Comparison of ENCODE assay signal across 23 cellular contexts in the genomic region with DNA sequence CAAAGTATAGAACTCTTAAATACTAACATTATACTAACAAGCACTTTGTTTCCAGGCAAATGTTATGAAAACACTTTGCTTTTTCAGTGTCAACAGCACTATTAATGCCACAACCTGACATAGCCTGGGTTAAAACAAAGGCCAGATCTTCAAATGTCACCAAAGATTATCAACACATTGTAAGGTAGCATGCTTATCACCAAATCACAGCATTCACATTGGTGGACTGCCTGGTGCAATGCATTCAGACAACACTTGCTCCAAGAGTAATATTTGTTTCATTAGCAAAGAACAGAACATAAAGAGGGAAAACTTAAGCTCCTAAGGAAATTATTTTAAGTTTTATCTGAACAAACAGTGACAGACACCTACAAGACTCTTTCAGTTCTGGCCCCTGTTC.
"Had no signal": no experiment of that assay in that cellular context is flagged by ENCODE, and none has a peak within 500 bp of the region (broad histone marks: within the 10 kb centered on the region; RNA-seq: fewer than 3 reads in every experiment).

No MANE protein-coding gene starts in this region.

- H3K27me3 Mint-ChIP-seq: memory B cell; naive thymus-derived CD4-positive, alpha-beta T cell had no signal

- H3K4me3 Mint-ChIP-seq: immature natural killer cell; memory B cell; naive thymus-derived CD4-positive, alpha-beta T cell had no signal

- H3K4me3 ChIP-seq: coronary artery, dorsolateral prefrontal cortex, esophagus muscularis mucosa, gastroesophageal sphincter, heart left ventricle, hepatocyte, left lung, lower lobe of right lung had no signal

- H3K27ac ChIP-seq: coronary artery, dorsolateral prefrontal cortex, esophagus muscularis mucosa, foreskin keratinocyte, gastroesophageal sphincter, heart left ventricle, hepatocyte, left lung, lower lobe of right lung had no signal

- H3K4me1 ChIP-seq: esophagus muscularis mucosa, foreskin keratinocyte, gastroesophageal sphincter, heart left ventricle, left lung, lower lobe of right lung had no signal

- H3K4me2 ChIP-seq: hepatocyte had no signal

- H3K79me2 ChIP-seq: hepatocyte had no signal

- H3K27ac Mint-ChIP-seq: immature natural killer cell; memory B cell; naive thymus-derived CD4-positive, alpha-beta T cell had no signal

- ATAC-seq: gastroesophageal sphincter; heart left ventricle; left cardiac atrium; left lung; left ventricle myocardium superior; lower lobe of right lung; naive thymus-derived CD4-positive, alpha-beta T cell had no signal

- DNase-seq: dermis blood vessel endothelial cell; dorsolateral prefrontal cortex; effector CD4-positive, alpha-beta T cell; effector memory CD4-positive, alpha-beta T cell; foreskin keratinocyte; heart left ventricle; hypothalamus; immature natural killer cell; islet precursor cell; left cardiac atrium; left lung; left ventricle myocardium superior; lower lobe of right lung; midbrain; naive thymus-derived CD4-positive, alpha-beta T cell had no signal

- H3K36me3 ChIP-seq: esophagus muscularis mucosa, gastroesophageal sphincter, heart left ventricle, left lung, lower lobe of right lung had no signal

- H3K27me3 ChIP-seq: dorsolateral prefrontal cortex, esophagus muscularis mucosa, foreskin keratinocyte, gastroesophageal sphincter, heart left ventricle, hepatocyte, left lung had no signal

- H3K4me1 Mint-ChIP-seq: immature natural killer cell; memory B cell; naive thymus-derived CD4-positive, alpha-beta T cell had no signal

- H2AFZ ChIP-seq: hepatocyte had no signal

- H3K9me3 ChIP-seq: esophagus muscularis mucosa, gastroesophageal sphincter, left lung, lower lobe of right lung had no signal

- FAIRE-seq: colon, endothelial cell of umbilical vein, frontal cortex had no signal

- H3K36me3 Mint-ChIP-seq: immature natural killer cell; memory B cell; naive thymus-derived CD4-positive, alpha-beta T cell had no signal
